18 cellular contexts compared by ENCODE assay signal in the genomic region with DNA sequence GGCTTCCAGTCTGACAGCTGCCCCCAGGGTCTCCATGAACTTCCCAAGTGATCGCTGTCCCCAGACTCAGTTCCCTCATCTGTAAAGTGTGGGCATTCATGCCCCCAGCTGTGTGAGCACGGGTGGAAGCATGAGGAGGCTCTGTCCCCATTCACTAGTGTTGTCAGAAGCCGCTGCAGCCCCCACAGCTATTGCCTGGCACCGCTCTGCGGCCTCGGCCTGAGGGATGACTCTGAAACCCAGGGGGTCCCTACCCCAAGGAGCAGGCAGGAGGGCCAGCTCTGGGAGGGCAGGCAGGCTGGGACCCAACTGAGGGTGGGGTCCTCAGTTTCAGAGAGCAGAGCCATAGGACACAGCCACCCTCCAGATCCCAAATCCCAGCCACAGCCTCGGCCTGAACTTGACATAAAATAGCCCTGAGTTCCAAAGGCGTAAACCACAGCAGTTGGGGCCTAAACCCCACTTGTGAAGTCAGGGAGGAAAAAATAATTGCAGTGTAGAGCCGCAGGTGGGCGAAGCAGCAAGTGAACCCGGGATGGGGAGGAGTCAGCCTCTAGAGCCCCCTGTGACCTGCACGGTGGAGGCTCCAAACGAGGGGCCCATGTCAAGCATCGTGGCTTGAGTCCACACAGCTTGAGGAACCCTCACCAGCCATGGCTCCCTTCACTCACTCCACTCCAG.
DNase-seq lines count a peak whose midpoint lies in the region; TF ChIP-seq lines count a peak whose summit lies in the region.
"Had no signal": no experiment of that assay in that cellular context is flagged by ENCODE, and none has a peak within 500 bp of the region (broad histone marks: within the 10 kb centered on the region; RNA-seq: fewer than 3 reads in every experiment).

No MANE protein-coding gene starts in this region.

- H3K4ac ChIP-seq in neuronal stem cell (ENCODE audit: low read length): peak overlapping the region; percentile 53

- peak overlapping the region; percentile 17 for H3K14ac ChIP-seq in neuronal stem cell (ENCODE audit: low read length)

- peak overlapping the region; percentile 39 for H2BK5ac ChIP-seq in neuronal stem cell (ENCODE audit: low read length)

- H4K8ac ChIP-seq in neuronal stem cell (ENCODE audit: low read depth, low read length): no peak overlapping the region

- H3K9ac ChIP-seq in neuronal stem cell (ENCODE audit: low read depth, low read length, poor library complexity): no peak overlapping the region

- H3K4me1 ChIP-seq in esophagus muscularis mucosa: peaks cover 0 to 10% (median 0%) of the 10 kb centered on the region in 4 donors
- peaks cover 0 to 1% of the 10 kb centered on the region in 2 donors for H3K4me1 ChIP-seq in neuronal stem cell (ENCODE audit: control insufficient read depth in 2 of 2, insufficient read depth in 1 of 2, low read depth in 1 of 2, low read length in 2 of 2)

- H3K23ac ChIP-seq in neuronal stem cell (ENCODE audit: low read depth, low read length, poor library complexity): peak overlapping the region; percentile 73

- H2BK15ac ChIP-seq in neuronal stem cell (ENCODE audit: low read length): peak overlapping the region; percentile 43

- no peak overlapping the region for H4K91ac ChIP-seq in neuronal stem cell (ENCODE audit: low read depth, low read length, poor library complexity)

- no peaks in the 10 kb centered on the region for H3K79me1 ChIP-seq in neuronal stem cell (ENCODE audit: low read depth, low read length)

- H3K4me2 ChIP-seq in neuronal stem cell (ENCODE audit: insufficient read depth, low read length, poor library complexity, severe bottlenecking): no peak overlapping the region

- H3K4me3 ChIP-seq in H7 (ENCODE audit: insufficient read depth, low read depth, low read length) (no peak overlapping the region), esophagus muscularis mucosa (no peak overlapping the region), neuronal stem cell (ENCODE audit: low read length in 2 of 2) (no peak overlapping the region)

- H2AFZ ChIP-seq in neuronal stem cell (ENCODE audit: low read length): no peak overlapping the region

- H3K27me3 ChIP-seq in H7 (ENCODE audit: control insufficient read depth, insufficient read depth, low read length): no peaks in the 10 kb centered on the region
- peaks cover 0 to 26% (median 0%) of the 10 kb centered on the region in 4 donors for H3K27me3 ChIP-seq in esophagus muscularis mucosa
- H3K27me3 ChIP-seq in neuronal stem cell (ENCODE audit: control insufficient read depth in 3 of 3, insufficient read depth in 3 of 3, low read depth in 1 of 3, low read length in 3 of 3): no peaks in the 10 kb centered on the region

- H3K27ac ChIP-seq in esophagus muscularis mucosa (replicated peaks in 1 of 4): no peak overlapping the region
- no peak overlapping the region for H3K27ac ChIP-seq in neuronal stem cell (replicated peaks; ENCODE audit: low read length)

- 86% methylated on average over 9 of the region's 14 CpGs for WGBS in esophagus muscularis mucosa
- no CpG with 5 or more reads among the region's 14 CpGs for WGBS in neuronal stem cell (ENCODE audit: extremely low coverage in 2 of 2, insufficient read length in 2 of 2, insufficient replicate concordance in 1 of 2), 2 donors

- H2BK120ac ChIP-seq in neuronal stem cell (ENCODE audit: low read depth, low read length): no peak overlapping the region

- H3K9me3 ChIP-seq in esophagus muscularis mucosa: no peaks in the 10 kb centered on the region
- no peaks in the 10 kb centered on the region for H3K9me3 ChIP-seq in neuronal stem cell (replicated peaks in 1 of 2; ENCODE audit: control insufficient read depth in 2 of 2, insufficient read depth in 1 of 2, low read depth in 1 of 2, low read length in 2 of 2)

- TF ChIP-seq POLR2A in esophagus muscularis mucosa (IDR thresholded peaks at IDR 0.05; ENCODE audit: low read depth): no peak

- no peaks in the 10 kb centered on the region for H3K36me3 ChIP-seq in H7 (replicated peaks; ENCODE audit: control insufficient read depth, insufficient read depth, low read length)
- no peaks in the 10 kb centered on the region for H3K36me3 ChIP-seq in esophagus muscularis mucosa
- no peaks in the 10 kb centered on the region for H3K36me3 ChIP-seq in neuronal stem cell (replicated peaks in 1 of 2; ENCODE audit: control insufficient read depth in 2 of 2, insufficient read depth in 2 of 2, low read length in 2 of 2)

- peak; percentile 35 for DNase-seq in activated CD8-positive, alpha-beta memory T cell treated with anti-CD3 and anti-CD28 coated beads for 24 hours
- no peak for DNase-seq in activated CD8-positive, alpha-beta memory T cell treated with anti-CD3 and anti-CD28 coated beads, Interleukin-2, amount 50 U/mL, for 48 hours
- DNase-seq in H7: peak; percentile 47
- peak; percentile 31 for DNase-seq in esophagus muscularis mucosa (ENCODE audit: extremely low spot score)
- no peak for DNase-seq in neuronal stem cell (ENCODE audit: low spot score)
- no peak for DNase-seq in NCI-H1930 (lab: John Stamatoyannopoulos, UW)
- no peak for DNase-seq in dedifferentiated amniotic fluid mesenchymal stem cell (ENCODE audit: extremely low spot score)
- no peak for DNase-seq in globus pallidus (ENCODE audit: low spot score)
- DNase-seq: AML-193, C1 segment of cervical spinal cord, DMS153, Karpas-422, MV-4-11, NCI-H1105 treated with DMSO at 0.1 percent for 48 hours, NCI-H2081 treated with DMSO at 0.1 percent for 48 hours, NCI-H2171 treated with DMSO at 0.1 percent for 48 hours, NCI-H524 treated with DMSO at 0.1 percent for 48 hours, NCI-H82 had no signal

- H2BK12ac ChIP-seq in neuronal stem cell (ENCODE audit: low read length): no peak overlapping the region

- no peak for TF ChIP-seq CTCF in esophagus muscularis mucosa (IDR thresholded peaks at IDR 0.05)

- peak overlapping the region; percentile 74 for H2AK5ac ChIP-seq in neuronal stem cell (ENCODE audit: low read depth, low read length)

- peak overlapping the region; percentile 76 for H3K18ac ChIP-seq in neuronal stem cell (ENCODE audit: low read length)

- intact Hi-C loops in esophagus muscularis mucosa (cut with DNase I): no loop called here

- no peak for TF ChIP-seq EP300 in esophagus muscularis mucosa (IDR thresholded peaks at IDR 0.05)

Comparison
In these comparisons a context has a peak if more than half of its experiments do, and no peak if none do; other contexts are left out.
1. DNase-seq: peak in activated CD8-positive, alpha-beta memory T cell treated with anti-CD3 and anti-CD28 coated beads for 24 hours (single experiment), H7 (single experiment) and esophagus muscularis mucosa (single experiment); none in activated CD8-positive, alpha-beta memory T cell treated with anti-CD3 and anti-CD28 coated beads, Interleukin-2, amount 50 U/mL, for 48 hours (single experiment), neuronal stem cell (single experiment), NCI-H1930 (0 of 2), dedifferentiated amniotic fluid mesenchymal stem cell (single experiment) and globus pallidus (single experiment).